In the genomic region with DNA sequence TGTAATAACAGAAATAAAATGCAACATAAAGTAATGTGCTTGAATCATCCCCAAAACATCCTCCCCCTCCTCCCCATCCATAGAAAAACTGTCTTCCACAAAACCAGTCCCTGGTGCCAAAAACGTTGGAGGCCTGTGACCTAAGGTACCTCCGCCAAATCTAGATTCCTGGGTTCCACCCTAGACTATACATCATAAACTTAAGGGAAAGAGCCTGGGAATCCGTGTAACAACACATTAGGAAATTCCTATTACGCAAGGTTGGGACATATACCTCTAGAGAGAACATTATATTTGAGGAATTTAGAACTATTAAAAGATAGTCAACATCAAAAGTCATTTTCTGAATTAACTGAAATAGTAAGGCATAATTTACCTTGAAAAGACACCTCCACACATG, we compare ENCODE assay signal across 27 cellular contexts.
"Had no signal": no experiment of that assay in that cellular context is flagged by ENCODE, and none has a peak within 500 bp of the region (broad histone marks: within the 10 kb centered on the region; RNA-seq: fewer than 3 reads in every experiment).

No MANE protein-coding gene starts in this region.

- H3K4me3 Mint-ChIP-seq: activated CD4-positive, alpha-beta memory T cell treated with anti-CD3 and anti-CD28 coated beads for 36 hours; activated naive CD4-positive, alpha-beta T cell treated with anti-CD3 and anti-CD28 coated beads for 36 hours; activated naive CD8-positive, alpha-beta T cell treated with anti-CD3 and anti-CD28 coated beads, Interleukin-2, amount 10 ng/mL, durations not matched to agents 7 days and 5 days; activated T-cell treated with anti-CD3 and anti-CD28 coated beads, Interleukin-2, amount 50 U/mL, for 72 hours; dendritic cell treated with granulocyte-macrophage colony-stimulating factor and Interleukin-4, amounts not matched to agents 40 ng/mL and 50 ng/mL, for 4 days; immature natural killer cell; mesothelial cell of epicardium; natural killer cell; T-helper 17 cell had no signal

- H3K4me2 ChIP-seq: hepatocyte had no signal

- H2AFZ ChIP-seq: hepatocyte had no signal

- H3K9me3 Mint-ChIP-seq: activated CD4-positive, alpha-beta memory T cell treated with anti-CD3 and anti-CD28 coated beads for 36 hours; activated naive CD4-positive, alpha-beta T cell treated with anti-CD3 and anti-CD28 coated beads for 36 hours; activated naive CD8-positive, alpha-beta T cell treated with anti-CD3 and anti-CD28 coated beads, Interleukin-2, amount 10 ng/mL, durations not matched to agents 7 days and 5 days; activated T-cell treated with anti-CD3 and anti-CD28 coated beads, Interleukin-2, amount 50 U/mL, for 72 hours; dendritic cell treated with granulocyte-macrophage colony-stimulating factor and Interleukin-4, amounts not matched to agents 40 ng/mL and 50 ng/mL, for 4 days; immature natural killer cell; mesothelial cell of epicardium; natural killer cell had no signal

- H3K4me3 ChIP-seq: cardiac muscle cell, hepatocyte, left lung, lung, ovary, prostate gland, upper lobe of left lung had no signal

- H3K27ac ChIP-seq: hepatocyte, left lung, ovary, prostate gland, upper lobe of left lung had no signal

- H3K27me3 Mint-ChIP-seq: activated CD4-positive, alpha-beta memory T cell treated with anti-CD3 and anti-CD28 coated beads for 36 hours; activated naive CD8-positive, alpha-beta T cell treated with anti-CD3 and anti-CD28 coated beads, Interleukin-2, amount 10 ng/mL, durations not matched to agents 7 days and 5 days; dendritic cell treated with granulocyte-macrophage colony-stimulating factor and Interleukin-4, amounts not matched to agents 40 ng/mL and 50 ng/mL, for 4 days; T-helper 17 cell had no signal

- H3K27ac Mint-ChIP-seq: activated CD4-positive, alpha-beta memory T cell treated with anti-CD3 and anti-CD28 coated beads for 36 hours; activated naive CD4-positive, alpha-beta T cell treated with anti-CD3 and anti-CD28 coated beads for 36 hours; activated naive CD8-positive, alpha-beta T cell treated with anti-CD3 and anti-CD28 coated beads, Interleukin-2, amount 10 ng/mL, durations not matched to agents 7 days and 5 days; activated T-cell treated with anti-CD3 and anti-CD28 coated beads, Interleukin-2, amount 50 U/mL, for 72 hours; dendritic cell treated with granulocyte-macrophage colony-stimulating factor and Interleukin-4, amounts not matched to agents 40 ng/mL and 50 ng/mL, for 4 days; immature natural killer cell; mesothelial cell of epicardium; natural killer cell; T-helper 17 cell had no signal

- DNase-seq: activated CD4-positive, alpha-beta memory T cell treated with anti-CD3 and anti-CD28 coated beads for 36 hours; activated CD4-positive, alpha-beta T cell treated with anti-CD3 and anti-CD28 coated beads for 4 hours; activated CD4-positive, CD25-positive, alpha-beta regulatory T cell; activated effector memory CD4-positive, alpha-beta T cell treated with Interleukin-2 at 50 U/mL for 16 hours; activated naive CD4-positive, alpha-beta T cell treated with anti-CD3 and anti-CD28 coated beads for 36 hours; activated naive CD8-positive, alpha-beta T cell treated with anti-CD3 and anti-CD28 coated beads, Interleukin-2, amount 10 ng/mL, durations not matched to agents 7 days and 5 days; activated T-cell treated with anti-CD3 and anti-CD28 coated beads, Interleukin-2, amount 50 U/mL, for 72 hours; effector CD8-positive, alpha-beta T cell; foreskin melanocyte; glutamatergic neuron; immature natural killer cell; kidney glomerular epithelial cell; left lung; natural killer cell; ovary; stimulated activated CD4-positive, alpha-beta T cell treated with anti-CD3 and anti-CD28 coated beads, Interleukin-12 subunit alpha, Interleukin-12 subunit beta, amount 100 ng/mL, for 4 hours; stimulated activated CD4-positive, alpha-beta T cell treated with anti-CD3 and anti-CD28 coated beads, Interleukin-4, amount 100 ng/mL, for 4 hours; stimulated activated naive CD8-positive, alpha-beta T cell treated with anti-CD3 and anti-CD28 coated beads, Interleukin-15, Interleukin-2, amounts not matched to agents 100 U/mL and 50 U/mL, for 24 hours; SW 1271; T-helper 17 cell; upper lobe of left lung had no signal

- H3K36me3 ChIP-seq: cardiac muscle cell, left lung, ovary, prostate gland, upper lobe of left lung had no signal

- ATAC-seq: activated T-cell treated with anti-CD3 and anti-CD28 coated beads, Interleukin-2, amount 50 U/mL, for 72 hours; left lung; natural killer cell; stimulated activated naive CD8-positive, alpha-beta T cell treated with anti-CD3 and anti-CD28 coated beads, Interleukin-15, Interleukin-2, amounts not matched to agents 100 U/mL and 50 U/mL, for 24 hours; T-helper 17 cell had no signal

- H3K36me3 Mint-ChIP-seq: activated naive CD8-positive, alpha-beta T cell treated with anti-CD3 and anti-CD28 coated beads, Interleukin-2, amount 10 ng/mL, durations not matched to agents 7 days and 5 days; immature natural killer cell; natural killer cell had no signal

- H3K27me3 ChIP-seq: cardiac muscle cell, hepatocyte, left lung, ovary, upper lobe of left lung had no signal

- H3K9me3 ChIP-seq: left lung, ovary, prostate gland, upper lobe of left lung had no signal

- H3K4me1 ChIP-seq: prostate gland had no signal
